Comparison of ENCODE assay signal across 8 cellular contexts in the genomic region with DNA sequence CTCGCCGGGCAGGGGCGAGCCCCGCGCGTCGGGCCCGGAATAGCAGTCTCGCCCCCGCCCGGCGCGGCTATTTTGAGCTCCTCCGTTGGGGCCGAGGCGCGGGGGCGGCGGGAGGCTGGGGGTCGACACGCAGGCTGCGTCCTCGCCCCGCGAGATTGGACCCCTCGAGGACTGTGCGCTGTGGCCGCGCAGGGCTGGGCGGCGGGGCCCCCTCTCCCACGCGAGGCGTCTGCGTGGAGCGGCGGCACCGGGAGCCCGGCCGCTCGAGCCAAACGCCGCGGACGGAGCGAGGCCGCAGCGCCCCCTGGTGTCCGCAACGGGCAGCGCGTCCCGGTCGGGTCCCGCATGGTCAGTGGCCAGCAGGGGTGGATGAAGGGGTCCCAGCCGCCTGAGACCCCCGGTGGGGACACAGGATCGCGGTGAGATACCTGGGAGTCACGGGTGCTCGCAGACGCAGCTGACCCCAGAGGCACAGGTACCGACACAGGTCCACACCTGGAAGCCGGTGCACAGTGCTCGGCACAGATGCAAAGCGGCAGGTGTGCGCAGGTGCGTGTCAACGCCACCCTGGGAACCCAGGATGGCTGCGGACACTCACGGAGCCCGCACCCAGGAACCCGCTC. TPM values are rescaled to one million over a fixed set of nuclear protein-coding genes. Genes with fewer than 3 reads are reported as not detected.
DNase-seq lines count a peak whose midpoint lies in the region; ATAC-seq and TF ChIP-seq lines count a peak whose summit lies in the region.

No MANE protein-coding gene starts in this region.

- no peaks in the 10 kb centered on the region for H3K27me3 Mint-ChIP-seq in activated naive CD8-positive, alpha-beta T cell treated with anti-CD3 and anti-CD28 coated beads, Interleukin-2, amount 50 U/mL, for 24 hours
- peaks cover 9% of the 10 kb centered on the region for H3K27me3 Mint-ChIP-seq in progenitor cell of endocrine pancreas

- no peaks in the 10 kb centered on the region for H3K9me3 ChIP-seq in left ventricle myocardium inferior (replicated peaks)

- H3K27me3 ChIP-seq in left ventricle myocardium inferior (ENCODE audit: low read depth) = no peaks in the 10 kb centered on the region

- H3K27ac Mint-ChIP-seq in activated naive CD8-positive, alpha-beta T cell treated with anti-CD3 and anti-CD28 coated beads, Interleukin-2, amount 50 U/mL, for 24 hours = peak overlapping the region; percentile 35
- H3K27ac Mint-ChIP-seq in progenitor cell of endocrine pancreas = peak overlapping the region; percentile 86

- H3K27ac ChIP-seq in left ventricle myocardium inferior (replicated peaks) = peak overlapping the region; percentile 100

- TF ChIP-seq CTCF in left ventricle myocardium inferior (IDR thresholded peaks at IDR 0.05; ENCODE audit: borderline replicate concordance) (peak; percentile 96), progenitor cell of endocrine pancreas (IDR thresholded peaks at IDR 0.05; ENCODE audit: unreplicated experiment) (peak; percentile 99)

- peaks cover 72% of the 10 kb centered on the region for H3K4me1 Mint-ChIP-seq in activated naive CD8-positive, alpha-beta T cell treated with anti-CD3 and anti-CD28 coated beads, Interleukin-2, amount 50 U/mL, for 24 hours
- H3K4me1 Mint-ChIP-seq in progenitor cell of endocrine pancreas (ENCODE audit: low read depth) = peaks cover 49% of the 10 kb centered on the region

- peak overlapping the region; percentile 60 for H3K4me3 Mint-ChIP-seq in activated naive CD8-positive, alpha-beta T cell treated with anti-CD3 and anti-CD28 coated beads, Interleukin-2, amount 50 U/mL, for 24 hours
- peak overlapping the region; percentile 3 for H3K4me3 Mint-ChIP-seq in progenitor cell of endocrine pancreas (ENCODE audit: low read depth)

- ATAC-seq in HG03135 (IDR thresholded peaks at IDR 0.05; ENCODE audit: unreplicated experiment) = peak; percentile 13
- no peak for ATAC-seq in activated naive CD8-positive, alpha-beta T cell treated with anti-CD3 and anti-CD28 coated beads, Interleukin-2, amount 50 U/mL, for 24 hours
- ATAC-seq in GM21619 (IDR thresholded peaks at IDR 0.05; ENCODE audit: unreplicated experiment) = no peak

- H3K4me1 ChIP-seq in left ventricle myocardium inferior = peaks cover 83% of the 10 kb centered on the region

- peaks cover 24% of the 10 kb centered on the region for H3K36me3 Mint-ChIP-seq in activated naive CD8-positive, alpha-beta T cell treated with anti-CD3 and anti-CD28 coated beads, Interleukin-2, amount 50 U/mL, for 24 hours (ENCODE audit: low read depth)
- peaks cover 9% of the 10 kb centered on the region for H3K36me3 Mint-ChIP-seq in progenitor cell of endocrine pancreas (ENCODE audit: insufficient read depth)

- peak; percentile 60 for DNase-seq in NCI-H82 (lab: John Stamatoyannopoulos, UW)
- no peak for DNase-seq in NCI-H82 treated with DMSO at 0.1 percent for 48 hours (lab: John Stamatoyannopoulos, UW; ENCODE audit: unreplicated experiment)
- DNase-seq in activated naive CD8-positive, alpha-beta T cell treated with anti-CD3 and anti-CD28 coated beads, Interleukin-2, amount 50 U/mL, for 24 hours = peak; percentile 85
- peak; percentile 83 for DNase-seq in left ventricle myocardium inferior
- peak; percentile 82 for DNase-seq in progenitor cell of endocrine pancreas (ENCODE audit: low spot score, unreplicated experiment)

- intact Hi-C loops in left ventricle myocardium inferior (cut with micrococcal nuclease) = no loop called here

- H3K9me3 Mint-ChIP-seq in activated naive CD8-positive, alpha-beta T cell treated with anti-CD3 and anti-CD28 coated beads, Interleukin-2, amount 50 U/mL, for 24 hours = no peaks in the 10 kb centered on the region
- H3K9me3 Mint-ChIP-seq in progenitor cell of endocrine pancreas (ENCODE audit: low read depth) = no peaks in the 10 kb centered on the region

- peak overlapping the region; percentile 67 for H3K4me3 ChIP-seq in left ventricle myocardium inferior

- H3K36me3 ChIP-seq in left ventricle myocardium inferior = peaks cover 18% of the 10 kb centered on the region

- TF ChIP-seq POLR2A in Raji (IDR thresholded peaks at IDR 0.05; ENCODE audit: insufficient read depth, low read depth, low read length) = peak; percentile 69

RNA-seq across cellular contexts. Expression of gene CIRBP, which starts 2.2 kb away (rescaled TPM):
- total RNA-seq in left ventricle myocardium inferior = 229 TPM
- 462 and 465 TPM in 2 replicates for total RNA-seq in progenitor cell of endocrine pancreas

RNA-seq across cellular contexts. Expression of gene FAM174C, which starts 8.4 kb away (rescaled TPM):
- total RNA-seq in left ventricle myocardium inferior (12.4 TPM), progenitor cell of endocrine pancreas (30.0 and 31.8 TPM in 2 replicates)

RNA-seq across cellular contexts. Expression of gene MIDN, which starts 18.5 kb away (rescaled TPM):
- total RNA-seq in left ventricle myocardium inferior = 60.5 TPM
- 187 and 193 TPM in 2 replicates for total RNA-seq in progenitor cell of endocrine pancreas

RNA-seq across cellular contexts. Expression of gene EFNA2, which starts 18.7 kb away (rescaled TPM):
- total RNA-seq in left ventricle myocardium inferior (not detected), progenitor cell of endocrine pancreas (23.8 and 26.5 TPM in 2 replicates)

RNA-seq across cellular contexts. Expression of gene ATP5F1D, which starts 25.4 kb away (rescaled TPM):
- total RNA-seq in left ventricle myocardium inferior = 501 TPM
- 107 and 117 TPM in 2 replicates for total RNA-seq in progenitor cell of endocrine pancreas
